Comparison of ENCODE assay signal across 8 cellular contexts in genomic region chr22:23225724-23226496, GRCh38. TPM values are rescaled to one million over a fixed set of nuclear protein-coding genes. Genes with fewer than 3 reads are reported as not detected.
DNase-seq lines count a peak whose midpoint lies in the region; ATAC-seq and TF ChIP-seq lines count a peak whose summit lies in the region.

No MANE protein-coding gene starts in this region.

- no peak overlapping the region for H3K9ac ChIP-seq in Karpas-422 (ENCODE audit: low read length)

- CTCF ChIA-PET in AG04450 (lab: Charles Lee) (interaction anchor here (0.8 to 1.7 kb wide), 5 partner anchors 13 to 56 kb away, joined by 3 to 8 read pairs (median 3); no protein-coding TSS in a partner anchor), MCF 10A (lab: Yijun Ruan, JAX) (interaction anchor here (0.6 to 2.5 kb wide), 10 partner anchors 10 to 639 kb away, joined by 3 to 8 read pairs (median 4); partner anchors contain the start of gene BCR)

- peak overlapping the region; percentile 62 for H3K4me3 Mint-ChIP-seq in MCF 10A (ENCODE audit: unreplicated experiment)

- H3K27me3 Mint-ChIP-seq in MCF 10A (ENCODE audit: insufficient read depth, unreplicated experiment) = no peaks in the 10 kb centered on the region

- H3K4me1 ChIP-seq in Karpas-422 (ENCODE audit: low read length) (peaks cover 61% of the 10 kb centered on the region), testis (peaks cover 6% of the 10 kb centered on the region)

- 74 to 76% methylated on average over 8 of the region's 8 CpGs for WGBS in testis, 2 donors

- POLR2A ChIA-PET in AG04450 (lab: Yijun Ruan, JAX) = no interaction called here
- POLR2A ChIA-PET in MCF 10A (lab: Yijun Ruan, JAX) = interaction anchor here (0.6 to 4.6 kb wide), 11 partner anchors 14 to 55 kb away, joined by 3 to 53 read pairs (median 5); partner anchors contain the start of gene BCR

- no TSS peak for BruUV-seq in MCF 10A (replicated peaks; lab: Mats Ljungman, UMichigan)

- H3K36me3 Mint-ChIP-seq in MCF 10A (ENCODE audit: insufficient read depth, unreplicated experiment) = no peaks in the 10 kb centered on the region

- no peak overlapping the region for H2AFZ ChIP-seq in Karpas-422 (ENCODE audit: low read length)

- H3K4me2 ChIP-seq in Karpas-422 (ENCODE audit: low read depth, low read length, poor library complexity, severe bottlenecking) = no peak overlapping the region

- no peak for ATAC-seq in GM18861 (IDR thresholded peaks at IDR 0.05; ENCODE audit: unreplicated experiment)

- H3K27ac ChIP-seq in AG04450 (ENCODE audit: low read depth, low read length) = peak overlapping the region; percentile 39
- H3K27ac ChIP-seq in Karpas-422 (ENCODE audit: low read length) = peak overlapping the region; percentile 34
- H3K27ac ChIP-seq in testis = no peak overlapping the region

- H3K27me3 ChIP-seq in AG04450 (ENCODE audit: control insufficient read depth, insufficient read depth, low read length) (no peaks in the 10 kb centered on the region), Karpas-422 (ENCODE audit: low read length) (no peaks in the 10 kb centered on the region), testis (no peaks in the 10 kb centered on the region)

- DNase-seq in AG04450 (ENCODE audit: low read depth, low spot score) (no peak), Karpas-422 (no peak), MCF 10A (ENCODE audit: unreplicated experiment) (peak; percentile 92), midbrain (lab: John Stamatoyannopoulos, UW) (peak; percentile 21), NCI-H2107 treated with DMSO at 0.1 percent for 48 hours (lab: John Stamatoyannopoulos, UW; ENCODE audit: unreplicated experiment) (no peak), testis (no peak)
- no peak for DNase-seq in activated CD8-positive, alpha-beta memory T cell treated with anti-CD3 and anti-CD28 coated beads, Interleukin-2, amount 50 U/mL, for 4 hours

- H3K9me3 ChIP-seq in AG04450 (ENCODE audit: control insufficient read depth, insufficient read depth, low read length) = no peaks in the 10 kb centered on the region; the same call in 1 of the 2 replicates
- H3K9me3 ChIP-seq in Karpas-422 (ENCODE audit: low read length) = peaks cover 8% of the 10 kb centered on the region
- H3K9me3 ChIP-seq in testis = no peaks in the 10 kb centered on the region

- no peak for TF ChIP-seq POLR2A in testis (IDR thresholded peaks at IDR 0.05)

- peaks cover 52% of the 10 kb centered on the region for H3K4me1 Mint-ChIP-seq in MCF 10A (ENCODE audit: insufficient read depth, unreplicated experiment)

- H3K36me3 ChIP-seq in Karpas-422 (ENCODE audit: insufficient read depth, low read length) (peaks cover 24% of the 10 kb centered on the region; the same call in 1 of the 2 replicates), testis (ENCODE audit: low read depth, missing control alignments) (no peaks in the 10 kb centered on the region)

- H4K20me1 ChIP-seq in Karpas-422 (ENCODE audit: insufficient read depth, low read depth, low read length) = no peaks in the 10 kb centered on the region

- intact Hi-C loops in MCF 10A (cut with micrococcal nuclease) = loop anchor here (5.0 kb wide), 1 partner anchor 44 kb away; the partner anchor contains the start of gene BCR
- intact Hi-C loops in testis (cut with DNase I; ENCODE audit: low total_unique reads) = no loop called here

- H3K9me2 ChIP-seq in Karpas-422 (replicated peaks; ENCODE audit: insufficient read depth, low read length) = no peaks in the 10 kb centered on the region

- H3K79me2 ChIP-seq in Karpas-422 (ENCODE audit: low read length) = peaks cover 86% of the 10 kb centered on the region

- H3K27ac Mint-ChIP-seq in MCF 10A (ENCODE audit: low read depth, unreplicated experiment) = peak overlapping the region; percentile 95

- H3K9me3 Mint-ChIP-seq in MCF 10A (ENCODE audit: unreplicated experiment) = peaks cover 9% of the 10 kb centered on the region

- no peak overlapping the region for H3K4me3 ChIP-seq in AG04450 (ENCODE audit: low read depth, low read length)
- no peak overlapping the region for H3K4me3 ChIP-seq in Karpas-422 (ENCODE audit: low read length)
- H3K4me3 ChIP-seq in testis = no peak overlapping the region

- TF ChIP-seq CTCF in AG04450 (IDR thresholded peaks at IDR 0.05; ENCODE audit: low read depth, low read length) = no peak
- TF ChIP-seq CTCF in MCF 10A (IDR thresholded peaks at IDR 0.05; ENCODE audit: unreplicated experiment) = no peak
- TF ChIP-seq CTCF in testis (IDR thresholded peaks at IDR 0.05) = no peak

RNA-seq across cellular contexts. Expression of gene BCR, which starts 45.6 kb away (rescaled TPM):
- 21.4 and 30.8 TPM in 2 replicates for polyA plus RNA-seq in AG04450 (2011; rRNA removed)
- 65.2 and 111 TPM in 2 replicates for polyA minus RNA-seq in AG04450 (2011; rRNA and poly(A)+ RNA removed)
- total RNA-seq in Karpas-422 (2014; rRNA removed; shearing (Covaris generic); ENCODE audit: low replicate concordance) = 29.7 and 40.5 TPM in 2 replicates
- total RNA-seq in MCF 10A (2022) = 62.2 and 77.9 TPM in 2 replicates
- total RNA-seq in testis = 100 to 1,000 TPM; 105 to 108 TPM
- 52.5 TPM for polyA plus RNA-seq in testis (ENCODE audit: insufficient read depth, low read depth, low replicate concordance)

Comparison
In these comparisons a context has a peak if more than half of its experiments do, and no peak if none do; other contexts are left out.
1. DNase-seq: peak in MCF 10A (single experiment) and midbrain (single experiment); none in AG04450 (single experiment), Karpas-422 (single experiment), activated CD8-positive, alpha-beta memory T cell treated with anti-CD3 and anti-CD28 coated beads, Interleukin-2, amount 50 U/mL, for 4 hours (single experiment), NCI-H2107 treated with DMSO at 0.1 percent for 48 hours (single experiment) and testis (single experiment).
2. H3K27ac ChIP-seq: peak in AG04450 (single experiment) and Karpas-422 (single experiment); none in testis (0 of 2).